Comparison of ENCODE assay signal across 15 cellular contexts in the genomic region with DNA sequence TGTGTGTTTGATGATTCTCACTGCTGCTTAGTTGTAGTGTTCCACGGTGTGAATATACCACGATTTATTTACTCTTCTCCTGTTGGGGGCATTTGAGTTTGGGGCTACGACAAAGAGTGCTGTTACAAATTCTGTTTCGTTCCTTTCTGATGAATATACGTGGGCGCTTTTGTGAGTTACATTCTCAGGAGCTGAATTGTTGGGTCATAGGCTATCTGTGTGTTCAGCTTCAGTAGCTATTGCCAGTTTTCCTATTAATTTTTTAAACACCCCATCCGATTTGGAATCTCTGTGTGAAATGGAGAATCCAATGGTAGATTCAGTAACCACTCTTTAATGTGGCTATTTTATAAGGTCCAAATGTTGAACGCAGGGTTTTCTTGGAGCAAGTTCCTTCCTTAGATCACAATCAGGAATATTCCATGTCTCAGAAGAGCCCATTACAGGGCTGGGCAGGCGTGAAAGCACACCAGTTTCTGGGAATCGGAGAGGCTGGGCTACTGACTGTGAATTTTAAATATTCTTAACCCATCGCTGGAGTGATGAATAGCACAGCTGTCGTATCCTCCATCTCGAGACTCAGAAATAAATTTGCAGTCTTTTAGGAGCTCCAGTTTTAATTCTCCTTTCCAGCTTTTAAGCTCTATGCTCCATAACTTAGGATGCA.
A peak's percentile ranks its signal among the peaks of the same experiment; 100 is the strongest.
DNase-seq lines count a peak whose midpoint lies in the region; ATAC-seq and TF ChIP-seq lines count a peak whose summit lies in the region.
"Had no signal": no experiment of that assay in that cellular context is flagged by ENCODE, and none has a peak within 500 bp of the region (broad histone marks: within the 10 kb centered on the region; RNA-seq: fewer than 3 reads in every experiment).

No MANE protein-coding gene starts in this region.

- in situ Hi-C loops in G401 (cut with HindIII; ENCODE audit: low sequenced_read_pairs): no loop called here

- H3K36me3 ChIP-seq in skeletal muscle satellite cell (ENCODE audit: insufficient read depth, low read length): no peaks in the 10 kb centered on the region
- H3K36me3 ChIP-seq in adrenal gland (replicated peaks in 1 of 2): no peaks in the 10 kb centered on the region

- peak; percentile 45 for DNase-seq in G401 (ENCODE audit: low spot score)
- DNase-seq in fibroblast of the aortic adventitia (ENCODE audit: low read depth): peak; percentile 44
- DNase-seq in adrenal gland: no peak
- DNase-seq: activated CD4-positive, alpha-beta T cell treated with anti-CD3 and anti-CD28 coated beads, Interleukin-2, amount 50 U/mL, for 1 hour; NCI-H187; NCI-H774; psoas muscle; RPMI8226; stimulated activated CD4-positive, alpha-beta T cell treated with anti-CD3 and anti-CD28 coated beads, Interleukin-1b, Interleukin-23, amount 100 ng/mL, for 48 hours had no signal

- ATAC-seq in activated T-helper 17 cell treated with anti-CD3 and anti-CD28 coated beads, Interleukin-2, amount 50 U/mL, for 72 hours (replicated peaks): no peak
- ATAC-seq in GM19463 (IDR thresholded peaks at IDR 0.05; ENCODE audit: unreplicated experiment) (no peak), SK-N-SH treated with all-trans-retinoic acid at 6 μM for 48 hours (no peak)
- ATAC-seq: psoas muscle had no signal

- no peaks in the 10 kb centered on the region for H3K9me3 Mint-ChIP-seq in activated T-helper 17 cell treated with anti-CD3 and anti-CD28 coated beads, Interleukin-2, amount 50 U/mL, for 72 hours

- H3K36me3 Mint-ChIP-seq in activated T-helper 17 cell treated with anti-CD3 and anti-CD28 coated beads, Interleukin-2, amount 50 U/mL, for 72 hours (ENCODE audit: low read depth): no peaks in the 10 kb centered on the region

- H3K4me1 ChIP-seq in skeletal muscle satellite cell (ENCODE audit: control insufficient read depth, insufficient read depth, low read length) (peaks cover 44% of the 10 kb centered on the region), adrenal gland (replicated peaks in 1 of 2) (peaks cover 12 to 23% of the 10 kb centered on the region in 2 donors)

- peaks cover 26% of the 10 kb centered on the region for H3K4me1 Mint-ChIP-seq in activated T-helper 17 cell treated with anti-CD3 and anti-CD28 coated beads, Interleukin-2, amount 50 U/mL, for 72 hours

- no peak overlapping the region for H3K27ac ChIP-seq in adrenal gland
- H3K27ac ChIP-seq: BLaER1 treated with 17β-estradiol and CSF1 and Interleukin-3, amounts not matched to agents 10 nM and 100 nM; KMS-11; psoas muscle had no signal

- peaks cover 3% of the 10 kb centered on the region for H3K27me3 ChIP-seq in skeletal muscle satellite cell (ENCODE audit: control insufficient read depth, insufficient read depth, low read length)
- H3K27me3 ChIP-seq in adrenal gland: no peaks in the 10 kb centered on the region
- H3K27me3 ChIP-seq: BLaER1 treated with 17β-estradiol and CSF1 and Interleukin-3, amounts not matched to agents 10 nM and 100 nM had no signal

- H3K27ac Mint-ChIP-seq in activated T-helper 17 cell treated with anti-CD3 and anti-CD28 coated beads, Interleukin-2, amount 50 U/mL, for 72 hours: peak overlapping the region; percentile 67

- H3K4me3 ChIP-seq in fibroblast of the aortic adventitia (ENCODE audit: low read depth, low read length) (peak overlapping the region; percentile 41), skeletal muscle satellite cell (ENCODE audit: low read length) (peak overlapping the region; percentile 54), adrenal gland (no peak overlapping the region)
- H3K4me3 ChIP-seq: BLaER1 treated with 17β-estradiol and CSF1 and Interleukin-3, amounts not matched to agents 10 nM and 100 nM; psoas muscle had no signal

- no peak for TF ChIP-seq POLR2A in adrenal gland (IDR thresholded peaks at IDR 0.05)

- no peaks in the 10 kb centered on the region for H3K27me3 Mint-ChIP-seq in activated T-helper 17 cell treated with anti-CD3 and anti-CD28 coated beads, Interleukin-2, amount 50 U/mL, for 72 hours

- no peaks in the 10 kb centered on the region for H3K9me3 ChIP-seq in skeletal muscle satellite cell (replicated peaks; ENCODE audit: low read length)
- no peaks in the 10 kb centered on the region for H3K9me3 ChIP-seq in adrenal gland (replicated peaks in 1 of 3)
- H3K9me3 ChIP-seq: psoas muscle had no signal

- WGBS in adrenal gland, 4 donors: 76 to 83% (median 83%) methylated on average over 13 of the region's 13 CpGs

- TF ChIP-seq CTCF in fibroblast of the aortic adventitia (IDR thresholded peaks at IDR 0.05; ENCODE audit: insufficient read depth, low read length) (no peak), adrenal gland (IDR thresholded peaks at IDR 0.05) (no peak)

- peak overlapping the region; percentile 59 for H3K4me3 Mint-ChIP-seq in activated T-helper 17 cell treated with anti-CD3 and anti-CD28 coated beads, Interleukin-2, amount 50 U/mL, for 72 hours

- intact Hi-C loops in adrenal gland (cut with DNase I): loop anchor here in 1 of 2 donors (10.0 kb wide), 1 partner anchor 112 kb away; no protein-coding TSS in a partner anchor

- H3K4me2 ChIP-seq in skeletal muscle satellite cell (ENCODE audit: low read length): peak overlapping the region; percentile 84
- H3K4me2 ChIP-seq: KMS-11 had no signal

- H3K9ac ChIP-seq in skeletal muscle satellite cell (ENCODE audit: low read depth, low read length): peak overlapping the region; percentile 76
- H3K9ac ChIP-seq: BLaER1 treated with 17β-estradiol and CSF1 and Interleukin-3, amounts not matched to agents 10 nM and 100 nM; KMS-11 had no signal

TF ChIP-seq in SK-N-SH treated with all-trans-retinoic acid at 6 μM for 48 hours, 23 proteins besides CTCF, POLR2A, EP300 and RAD21 (continues in another document):
- no peak for TF ChIP-seq ZNF565 (CRISPR knock-in tag; conservative IDR thresholded peaks at IDR 0.05; ENCODE audit: low read depth)
- TF ChIP-seq ZNF8 (CRISPR knock-in tag; IDR thresholded peaks at IDR 0.05): no peak
- TF ChIP-seq, protein P1, sequence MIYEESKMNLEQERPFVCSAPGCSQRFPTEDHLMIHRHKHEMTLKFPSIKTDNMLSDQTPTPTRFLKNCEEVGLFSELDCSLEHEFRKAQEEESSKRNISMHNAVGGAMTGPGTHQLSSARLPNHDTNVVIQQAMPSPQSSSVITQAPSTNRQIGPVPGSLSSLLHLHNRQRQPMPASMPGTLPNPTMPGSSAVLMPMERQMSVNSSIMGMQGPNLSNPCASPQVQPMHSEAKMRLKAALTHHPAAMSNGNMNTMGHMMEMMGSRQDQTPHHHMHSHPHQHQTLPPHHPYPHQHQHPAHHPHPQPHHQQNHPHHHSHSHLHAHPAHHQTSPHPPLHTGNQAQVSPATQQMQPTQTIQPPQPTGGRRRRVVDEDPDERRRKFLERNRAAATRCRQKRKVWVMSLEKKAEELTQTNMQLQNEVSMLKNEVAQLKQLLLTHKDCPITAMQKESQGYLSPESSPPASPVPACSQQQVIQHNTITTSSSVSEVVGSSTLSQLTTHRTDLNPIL (CRISPR knock-in tag; IDR thresholded peaks at IDR 0.05; ENCODE audit: low read depth): no peak
- no peak for TF ChIP-seq ARNTL (CRISPR knock-in tag; IDR thresholded peaks at IDR 0.05; ENCODE audit: borderline replicate concordance, low read depth)
- no peak for TF ChIP-seq ZFP3 (CRISPR knock-in tag; IDR thresholded peaks at IDR 0.05)
- TF ChIP-seq, protein P2, sequence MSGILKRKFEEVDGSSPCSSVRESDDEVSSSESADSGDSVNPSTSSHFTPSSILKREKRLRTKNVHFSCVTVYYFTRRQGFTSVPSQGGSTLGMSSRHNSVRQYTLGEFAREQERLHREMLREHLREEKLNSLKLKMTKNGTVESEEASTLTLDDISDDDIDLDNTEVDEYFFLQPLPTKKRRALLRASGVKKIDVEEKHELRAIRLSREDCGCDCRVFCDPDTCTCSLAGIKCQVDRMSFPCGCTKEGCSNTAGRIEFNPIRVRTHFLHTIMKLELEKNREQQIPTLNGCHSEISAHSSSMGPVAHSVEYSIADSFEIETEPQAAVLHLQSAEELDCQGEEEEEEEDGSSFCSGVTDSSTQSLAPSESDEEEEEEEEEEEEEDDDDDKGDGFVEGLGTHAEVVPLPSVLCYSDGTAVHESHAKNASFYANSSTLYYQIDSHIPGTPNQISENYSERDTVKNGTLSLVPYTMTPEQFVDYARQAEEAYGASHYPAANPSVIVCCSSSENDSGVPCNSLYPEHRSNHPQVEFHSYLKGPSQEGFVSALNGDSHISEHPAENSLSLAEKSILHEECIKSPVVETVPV (CRISPR knock-in tag; IDR thresholded peaks at IDR 0.05): no peak
- no peak for TF ChIP-seq ISL1 (CRISPR knock-in tag; IDR thresholded peaks at IDR 0.05)
- TF ChIP-seq ZFP30 (CRISPR knock-in tag; IDR thresholded peaks at IDR 0.05): no peak
- no peak for TF ChIP-seq ZC3H10 (CRISPR knock-in tag; IDR thresholded peaks at IDR 0.05)
- no peak for TF ChIP-seq GLIS3 (CRISPR knock-in tag; IDR thresholded peaks at IDR 0.05)
- TF ChIP-seq TOX (CRISPR knock-in tag; IDR thresholded peaks at IDR 0.05; ENCODE audit: borderline replicate concordance): no peak
- no peak for TF ChIP-seq BACH2 (CRISPR knock-in tag; IDR thresholded peaks at IDR 0.05; ENCODE audit: borderline replicate concordance)
- TF ChIP-seq, protein P3, sequence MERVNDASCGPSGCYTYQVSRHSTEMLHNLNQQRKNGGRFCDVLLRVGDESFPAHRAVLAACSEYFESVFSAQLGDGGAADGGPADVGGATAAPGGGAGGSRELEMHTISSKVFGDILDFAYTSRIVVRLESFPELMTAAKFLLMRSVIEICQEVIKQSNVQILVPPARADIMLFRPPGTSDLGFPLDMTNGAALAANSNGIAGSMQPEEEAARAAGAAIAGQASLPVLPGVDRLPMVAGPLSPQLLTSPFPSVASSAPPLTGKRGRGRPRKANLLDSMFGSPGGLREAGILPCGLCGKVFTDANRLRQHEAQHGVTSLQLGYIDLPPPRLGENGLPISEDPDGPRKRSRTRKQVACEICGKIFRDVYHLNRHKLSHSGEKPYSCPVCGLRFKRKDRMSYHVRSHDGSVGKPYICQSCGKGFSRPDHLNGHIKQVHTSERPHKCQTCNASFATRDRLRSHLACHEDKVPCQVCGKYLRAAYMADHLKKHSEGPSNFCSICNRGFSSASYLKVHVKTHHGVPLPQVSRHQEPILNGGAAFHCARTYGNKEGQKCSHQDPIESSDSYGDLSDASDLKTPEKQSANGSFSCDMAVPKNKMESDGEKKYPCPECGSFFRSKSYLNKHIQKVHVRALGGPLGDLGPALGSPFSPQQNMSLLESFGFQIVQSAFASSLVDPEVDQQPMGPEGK (CRISPR knock-in tag; IDR thresholded peaks at IDR 0.05; ENCODE audit: borderline replicate concordance): no peak
- TF ChIP-seq OSR1 (CRISPR knock-in tag; IDR thresholded peaks at IDR 0.05): no peak

Comparison
In these comparisons a context has a peak if more than half of its experiments do, and no peak if none do; other contexts are left out.
1. DNase-seq: peak in G401 (single experiment) and fibroblast of the aortic adventitia (single experiment); none in adrenal gland (0 of 7).
2. H3K4me3 ChIP-seq: peak in fibroblast of the aortic adventitia (single experiment) and skeletal muscle satellite cell (single experiment); none in adrenal gland (0 of 4).